Comparison of ENCODE assay signal across 8 cellular contexts in genomic region chr1:145590806-145591205, GRCh38. TPM values are rescaled to one million over a fixed set of nuclear protein-coding genes. Genes with fewer than 3 reads are reported as not detected.
DNase-seq lines count a peak whose midpoint lies in the region; ATAC-seq and TF ChIP-seq lines count a peak whose summit lies in the region.
"Not testable (repeated sequence)": the region's sequence is repeated elsewhere in the genome, so short reads cannot be mapped to it uniquely, and the experiment has no call there.

No MANE protein-coding gene starts in this region.

- H2AFZ ChIP-seq in GM23338 = not testable (repeated sequence)

- H3K36me3 Mint-ChIP-seq in GM23338 (ENCODE audit: low read depth); WTC11; osteocyte (ENCODE audit: unreplicated experiment); type B pancreatic cell: not testable (repeated sequence)

- H3K9me2 ChIP-seq in GM23338 (ENCODE audit: insufficient read depth) = not testable (repeated sequence)

- not testable (repeated sequence) for H3K27me3 ChIP-seq in GM23338 (ENCODE audit: insufficient read depth)

- H3K4me1 ChIP-seq in GM23338 (ENCODE audit: insufficient read depth) = not testable (repeated sequence)

- H3K27ac ChIP-seq in GM23338 (ENCODE audit: low read depth) = not testable (repeated sequence)

- not testable (repeated sequence) for H3K9me3 Mint-ChIP-seq in GM23338; WTC11; osteocyte (ENCODE audit: unreplicated experiment); type B pancreatic cell

- not testable (repeated sequence) for H3K4me3 ChIP-seq in GM23338; fibroblast of pulmonary artery (replicated peaks; ENCODE audit: low read depth, low read length)

- not testable (repeated sequence) for H3F3A ChIP-seq in GM23338 (replicated peaks; ENCODE audit: low read depth)

- not testable (repeated sequence) for ATAC-seq in GM23338, WTC11

- H3K4me2 ChIP-seq in GM23338 = not testable (repeated sequence)

- not testable (repeated sequence) for H3K4me1 Mint-ChIP-seq in GM23338; WTC11; osteocyte (ENCODE audit: unreplicated experiment); type B pancreatic cell (ENCODE audit: unreplicated experiment)

- H3K27ac Mint-ChIP-seq in GM23338; WTC11; osteocyte (ENCODE audit: unreplicated experiment); type B pancreatic cell: not testable (repeated sequence)

- DNase-seq in GM23338 (ENCODE audit: low spot score); osteocyte (ENCODE audit: extremely low spot score, unreplicated experiment); type B pancreatic cell (ENCODE audit: extremely low spot score, unreplicated experiment): not testable (repeated sequence)
- DNase-seq in WTC11 (ENCODE audit: low spot score) = peak; percentile 65
- peak; percentile 10 for DNase-seq in activated CD8-positive, alpha-beta memory T cell treated with anti-CD3 and anti-CD28 coated beads, Interleukin-2, amount 50 U/mL, for 24 hours (ENCODE audit: extremely low read depth)
- peak; percentile 40 for DNase-seq in activated naive CD4-positive, alpha-beta T cell treated with anti-CD3 and anti-CD28 coated beads, Interleukin-2, amount 50 U/mL, for 16 hours
- peak; percentile 2 for DNase-seq in fibroblast of pulmonary artery (ENCODE audit: low read depth)
- DNase-seq in stimulated activated CD4-positive, alpha-beta T cell treated with anti-CD3 and anti-CD28 coated beads, TNF-alpha, amount 100 ng/mL, for 48 hours (ENCODE audit: low read depth in 3 of 3) = peak; percentile 13 to 22 (median 22)

- H3K36me3 ChIP-seq in GM23338 (ENCODE audit: insufficient read depth) = not testable (repeated sequence)

- CTCF ChIA-PET in WTC11 (lab: Charles Lee) = not testable (repeated sequence)

- H3K79me2 ChIP-seq in GM23338 (replicated peaks; ENCODE audit: insufficient read depth) = not testable (repeated sequence)

- peak; percentile 36 to 67; a peak in 3 of 4 replicates for TF ChIP-seq CTCF in GM23338 (conservative IDR thresholded peaks at IDR 0.05; ENCODE audit: low read depth in 2 of 2)
- TF ChIP-seq CTCF in WTC11 (IDR thresholded peaks at IDR 0.05); fibroblast of pulmonary artery (IDR thresholded peaks at IDR 0.05; ENCODE audit: low read length, missing control alignments): not testable (repeated sequence)
- TF ChIP-seq CTCF in osteocyte (IDR thresholded peaks at IDR 0.05) = peak; percentile 36
- TF ChIP-seq CTCF in type B pancreatic cell (conservative IDR thresholded peaks at IDR 0.05) = peak; percentile 55

- not testable (repeated sequence) for H4K20me1 ChIP-seq in GM23338 (replicated peaks; ENCODE audit: insufficient read depth)

- H3K27me3 Mint-ChIP-seq in GM23338 (ENCODE audit: insufficient read depth, low read depth, poor library complexity); WTC11 (ENCODE audit: low read depth); type B pancreatic cell: not testable (repeated sequence)
- H3K27me3 Mint-ChIP-seq in osteocyte (ENCODE audit: unreplicated experiment) = peaks cover 29% of the 10 kb centered on the region

- H3K4me3 Mint-ChIP-seq in GM23338; WTC11; osteocyte (ENCODE audit: unreplicated experiment); type B pancreatic cell: not testable (repeated sequence)

- POLR2A ChIA-PET in WTC11 (lab: Charles Lee) = not testable (repeated sequence)

RNA-seq across cellular contexts. Expression of gene GPR89A, which starts 17.0 kb away (rescaled TPM):
- total RNA-seq in GM23338 (2014; rRNA removed; shearing (Covaris generic)) = 80.8 and 81.1 TPM in 2 replicates
- 68.5 and 76.4 TPM in 2 replicates for polyA plus RNA-seq in GM23338 (2016; fragmentation: Nextera tagmentation; extraction: Ambion mirVana)
- total RNA-seq in WTC11 (2021) (21.2 to 27.2 TPM (median 21.8 TPM) in 3 replicates), osteocyte (22.9 and 24.4 TPM in 2 replicates), type B pancreatic cell (ENCODE audit: low replicate concordance) (24.7 and 28.0 TPM in 2 replicates)
